9 cellular contexts compared by ENCODE assay signal in the genomic region with DNA sequence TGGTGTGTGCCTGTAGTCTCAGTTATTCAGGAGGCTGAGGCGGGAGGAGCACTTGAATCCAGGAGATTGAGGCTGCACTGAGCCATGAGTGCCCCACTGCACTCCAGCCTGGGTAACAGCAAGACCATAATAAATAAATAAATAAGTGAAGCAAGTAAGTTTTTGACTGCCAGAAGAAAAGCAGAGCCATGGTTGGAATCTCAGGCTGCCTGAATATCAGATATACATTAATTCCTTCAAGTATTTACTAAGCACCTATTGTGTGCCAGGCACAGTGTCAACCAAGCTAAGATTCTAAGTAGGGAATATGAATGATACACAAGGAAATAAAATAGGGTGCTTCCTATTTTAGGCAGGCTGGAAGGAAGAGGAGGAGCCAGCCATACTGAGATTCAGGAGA. TPM values are rescaled to one million over a fixed set of nuclear protein-coding genes. Genes with fewer than 3 reads are reported as not detected.
DNase-seq lines count a peak whose midpoint lies in the region; ATAC-seq and TF ChIP-seq lines count a peak whose summit lies in the region.
"Had no signal": no experiment of that assay in that cellular context is flagged by ENCODE, and none has a peak within 500 bp of the region (broad histone marks: within the 10 kb centered on the region; RNA-seq: fewer than 3 reads in every experiment).

No MANE protein-coding gene starts in this region.

- H3K4me1 ChIP-seq in GM23248 (ENCODE audit: insufficient read depth) (no peaks in the 10 kb centered on the region; the same call in 1 of the 2 replicates), iPS-18a (ENCODE audit: control insufficient read depth, low read depth, low read length) (no peaks in the 10 kb centered on the region), smooth muscle cell (ENCODE audit: low read depth) (peaks cover 3% of the 10 kb centered on the region)

- in situ Hi-C loops in GM23248 (cut with MboI), result no loop called here

- H3K27ac ChIP-seq in GM23248, result no peak overlapping the region
- H3K27ac ChIP-seq in iPS-18a (ENCODE audit: low read length), result no peak overlapping the region
- H3K27ac ChIP-seq in smooth muscle cell (ENCODE audit: low read depth), result no peak overlapping the region

- peak overlapping the region; percentile 89 for H3K4me2 ChIP-seq in GM23248 (ENCODE audit: unreplicated experiment)
- peak overlapping the region; percentile 78 for H3K4me2 ChIP-seq in smooth muscle cell

- no peak for TF ChIP-seq CTCF in WI38 (IDR thresholded peaks at IDR 0.05; ENCODE audit: low read depth, low read length)
- TF ChIP-seq CTCF in smooth muscle cell (IDR thresholded peaks at IDR 0.05; ENCODE audit: borderline replicate concordance, insufficient read depth, poor library complexity, severe bottlenecking), result no peak

- no peak for ATAC-seq in HG02798 (IDR thresholded peaks at IDR 0.05; ENCODE audit: poor library complexity, unreplicated experiment)

- 0% methylated on average over 1 of the region's 1 CpG for WGBS in GM23248 (ENCODE audit: low coverage in 1 of 2, low lambda C conversion rate in 2 of 2, missing lambda C conversion rate in 2 of 2), 2 experiments
- 68% methylated on average over 1 of the region's 1 CpG for WGBS in smooth muscle cell (ENCODE audit: low lambda C conversion rate)

- DNase-seq in GM23248, result no peak
- no peak for DNase-seq in smooth muscle cell (lab: John Stamatoyannopoulos, UW; ENCODE audit: unreplicated experiment)
- DNase-seq in NCI-H2227 treated with DMSO at 0.1 percent for 48 hours (lab: John Stamatoyannopoulos, UW), result no peak
- no peak for DNase-seq in activated gamma-delta T cell treated with Interleukin-2 at 50 U/mL for 16 hours
- DNase-seq: NCI-H774 had no signal

- H3K79me2 ChIP-seq in GM23248 (ENCODE audit: insufficient read depth) (no peaks in the 10 kb centered on the region), smooth muscle cell (ENCODE audit: low read depth) (peaks cover 2% of the 10 kb centered on the region)

- H4K20me1 ChIP-seq in GM23248 (ENCODE audit: insufficient read depth) (no peaks in the 10 kb centered on the region), smooth muscle cell (ENCODE audit: low read depth) (no peaks in the 10 kb centered on the region)

- peak overlapping the region; percentile 84 for H3K9ac ChIP-seq in GM23248
- H3K9ac ChIP-seq in iPS-18a (ENCODE audit: low read length), result no peak overlapping the region
- H3K9ac ChIP-seq in smooth muscle cell (ENCODE audit: low read depth), result no peak overlapping the region

- H3K4me3 ChIP-seq in GM23248 (peak overlapping the region; percentile 75), WI38 (ENCODE audit: low read depth, low read length) (peak overlapping the region; percentile 74), iPS-18a (ENCODE audit: low read length) (peak overlapping the region; percentile 0), smooth muscle cell (peak overlapping the region; percentile 44)

- H3F3A ChIP-seq in GM23248 (ENCODE audit: insufficient read depth), result no peaks in the 10 kb centered on the region
- peaks cover 15% of the 10 kb centered on the region for H3F3A ChIP-seq in smooth muscle cell (ENCODE audit: low read depth)

- H2AFZ ChIP-seq in GM23248, result no peak overlapping the region
- H2AFZ ChIP-seq in smooth muscle cell (ENCODE audit: low read depth), result no peak overlapping the region

- H3K27me3 ChIP-seq in GM23248 (replicated peaks; ENCODE audit: insufficient read depth) (no peaks in the 10 kb centered on the region), iPS-18a (ENCODE audit: control insufficient read depth, insufficient read depth, low read length) (peaks cover 32% of the 10 kb centered on the region), smooth muscle cell (ENCODE audit: low read depth) (no peaks in the 10 kb centered on the region)
- H3K27me3 ChIP-seq: ascending aorta had no signal

- H3K9me3 ChIP-seq in GM23248 (ENCODE audit: low read depth) (no peaks in the 10 kb centered on the region), iPS-18a (ENCODE audit: control insufficient read depth, low read depth, low read length) (no peaks in the 10 kb centered on the region), smooth muscle cell (replicated peaks; ENCODE audit: low read depth) (no peaks in the 10 kb centered on the region)
- H3K9me3 ChIP-seq: ascending aorta had no signal

- H3K9me2 ChIP-seq in GM23248 (ENCODE audit: insufficient read depth), result no peaks in the 10 kb centered on the region

- no peaks in the 10 kb centered on the region for H3K36me3 ChIP-seq in GM23248 (ENCODE audit: low read depth)
- H3K36me3 ChIP-seq in iPS-18a (ENCODE audit: control insufficient read depth, low read depth, low read length), result no peaks in the 10 kb centered on the region
- H3K36me3 ChIP-seq in smooth muscle cell (ENCODE audit: low read depth), result no peaks in the 10 kb centered on the region
- H3K36me3 ChIP-seq: ascending aorta had no signal

RNA-seq across cellular contexts. Expression of gene GDF15, which starts 1.4 kb away (rescaled TPM):
- total RNA-seq in GM23248 (2014; rRNA removed; shearing (Covaris generic)), result 27.7 and 33.3 TPM in 2 replicates
- 32.7 and 36.0 TPM in 2 replicates for polyA plus RNA-seq in GM23248 (2016; fragmentation: Nextera tagmentation; extraction: Ambion mirVana)
- total RNA-seq in smooth muscle cell, result 18.8 and 30.9 TPM in 2 replicates
- 40.4 and 42.8 TPM in 2 replicates for polyA plus RNA-seq in smooth muscle cell

RNA-seq across cellular contexts. Expression of gene LRRC25, which starts 10.0 kb away (rescaled TPM):
- total RNA-seq in GM23248 (2014; rRNA removed; shearing (Covaris generic)), result not detected in 2 replicates
- polyA plus RNA-seq in GM23248 (2016; fragmentation: Nextera tagmentation; extraction: Ambion mirVana), result not detected in 2 replicates
- 0.67 TPM in 1 of 2 replicates, not detected in the other for total RNA-seq in smooth muscle cell
- polyA plus RNA-seq in smooth muscle cell, result 0.34 TPM in 1 of 2 replicates, not detected in the other

RNA-seq across cellular contexts. Expression of gene SSBP4, which starts 31.8 kb away (rescaled TPM):
- 156 and 169 TPM in 2 replicates for total RNA-seq in GM23248 (2014; rRNA removed; shearing (Covaris generic))
- polyA plus RNA-seq in GM23248 (2016; fragmentation: Nextera tagmentation; extraction: Ambion mirVana) (46.5 and 46.9 TPM in 2 replicates), smooth muscle cell (124 and 133 TPM in 2 replicates)
- total RNA-seq in smooth muscle cell, result 36.0 and 44.1 TPM in 2 replicates

RNA-seq across cellular contexts. Expression of gene PGPEP1, which starts 47.0 kb away (rescaled TPM):
- total RNA-seq in GM23248 (2014; rRNA removed; shearing (Covaris generic)), result 12.0 and 20.5 TPM in 2 replicates
- polyA plus RNA-seq in GM23248 (2016; fragmentation: Nextera tagmentation; extraction: Ambion mirVana) (9.4 and 14.5 TPM in 2 replicates), smooth muscle cell (4.5 and 8.7 TPM in 2 replicates)
- 11.1 and 11.7 TPM in 2 replicates for total RNA-seq in smooth muscle cell

RNA-seq across cellular contexts. Expression of gene ISYNA1, which starts 50.5 kb away (rescaled TPM):
- total RNA-seq in GM23248 (2014; rRNA removed; shearing (Covaris generic)), result 5.5 and 8.9 TPM in 2 replicates
- polyA plus RNA-seq in GM23248 (2016; fragmentation: Nextera tagmentation; extraction: Ambion mirVana) (12.3 and 17.2 TPM in 2 replicates), smooth muscle cell (56.9 and 89.5 TPM in 2 replicates)
- total RNA-seq in smooth muscle cell, result 16.4 and 60.1 TPM in 2 replicates

Comparison
In these comparisons a context has a peak if more than half of its experiments do, and no peak if none do; other contexts are left out.
1. H3K4me3 ChIP-seq: peak in every context shown above with its lines; median percentile 75 in GM23248; 74 in WI38; 44 in smooth muscle cell; 0 in iPS-18a.